24 cellular contexts compared by ENCODE assay signal in the genomic region with DNA sequence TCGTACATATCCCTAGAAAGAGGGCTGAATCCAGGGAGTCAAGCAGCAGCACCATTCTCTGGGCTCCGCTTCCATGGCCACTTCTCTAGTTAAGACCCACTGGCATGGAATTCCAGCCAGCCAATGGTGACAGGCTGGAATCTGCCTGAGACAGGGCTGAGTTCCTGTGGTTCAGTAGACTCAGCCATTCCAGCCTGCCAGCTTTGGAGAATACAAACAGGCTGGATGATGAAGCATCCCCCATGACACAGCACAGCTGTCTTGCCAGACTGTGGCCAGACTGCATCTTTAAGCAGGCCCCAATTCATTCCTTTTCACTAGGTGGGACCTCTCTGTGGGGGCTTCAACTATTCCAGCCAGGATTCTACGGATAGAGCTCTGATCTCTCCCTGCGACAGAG.
"Had no signal": no experiment of that assay in that cellular context is flagged by ENCODE, and none has a peak within 500 bp of the region (broad histone marks: within the 10 kb centered on the region; RNA-seq: fewer than 3 reads in every experiment).

No MANE protein-coding gene starts in this region.

- H3K27me3 ChIP-seq: gastrocnemius medialis, testis had no signal

- H3K9me3 Mint-ChIP-seq: activated CD4-positive, alpha-beta memory T cell treated with anti-CD3 and anti-CD28 coated beads for 36 hours; activated naive CD8-positive, alpha-beta T cell treated with anti-CD3 and anti-CD28 coated beads, Interleukin-2, amount 10 ng/mL, durations not matched to agents 7 days and 5 days; activated T-helper 17 cell treated with anti-CD3 and anti-CD28 coated beads, Interleukin-2, amount 50 U/mL, for 72 hours had no signal

- H3K9me3 ChIP-seq: gastrocnemius medialis, testis had no signal

- H3K79me2 ChIP-seq: parathyroid adenoma had no signal

- H3K4me3 Mint-ChIP-seq: activated CD4-positive, alpha-beta memory T cell treated with anti-CD3 and anti-CD28 coated beads for 36 hours; activated CD8-positive, alpha-beta memory T cell treated with anti-CD3 and anti-CD28 coated beads, Interleukin-2, amount 10 ng/mL, durations not matched to agents 7 days and 5 days; activated naive CD8-positive, alpha-beta T cell treated with anti-CD3 and anti-CD28 coated beads, Interleukin-2, amount 10 ng/mL, durations not matched to agents 7 days and 5 days; activated T-helper 17 cell treated with anti-CD3 and anti-CD28 coated beads, Interleukin-2, amount 50 U/mL, for 72 hours; dendritic cell treated with granulocyte-macrophage colony-stimulating factor and Interleukin-4, amounts not matched to agents 40 ng/mL and 50 ng/mL, for 4 days; immature natural killer cell; natural killer cell; stimulated activated memory B cell treated with anti-CD40 and anti-IgM and Interleukin-4, amounts not matched to agents 10 μg/mL and 1 μg/mL and 100 μg/mL, for 72 hours; T-helper 2 cell treated with Interferon-gamma antibody and Interleukin-4, amounts not matched to agents 5 μg/mL and 100 μg/mL, for 36 hours; type B pancreatic cell; WTC11 had no signal

- H3K4me3 ChIP-seq: gastrocnemius medialis, spleen, testis had no signal

- H2AFZ ChIP-seq: parathyroid adenoma had no signal

- H3K36me3 Mint-ChIP-seq: activated CD4-positive, alpha-beta memory T cell treated with anti-CD3 and anti-CD28 coated beads for 36 hours; activated CD8-positive, alpha-beta memory T cell treated with anti-CD3 and anti-CD28 coated beads, Interleukin-2, amount 10 ng/mL, durations not matched to agents 7 days and 5 days; activated naive CD8-positive, alpha-beta T cell treated with anti-CD3 and anti-CD28 coated beads, Interleukin-2, amount 10 ng/mL, durations not matched to agents 7 days and 5 days; natural killer cell; stimulated activated memory B cell treated with anti-CD40 and anti-IgM and Interleukin-4, amounts not matched to agents 10 μg/mL and 1 μg/mL and 100 μg/mL, for 72 hours; type B pancreatic cell had no signal

- H3K27ac ChIP-seq: gastrocnemius medialis, parathyroid adenoma, spleen, testis had no signal

- H3K9ac ChIP-seq: parathyroid adenoma had no signal

- H3K27ac Mint-ChIP-seq: activated CD4-positive, alpha-beta memory T cell treated with anti-CD3 and anti-CD28 coated beads for 36 hours; activated CD8-positive, alpha-beta memory T cell treated with anti-CD3 and anti-CD28 coated beads, Interleukin-2, amount 10 ng/mL, durations not matched to agents 7 days and 5 days; activated naive CD8-positive, alpha-beta T cell treated with anti-CD3 and anti-CD28 coated beads, Interleukin-2, amount 10 ng/mL, durations not matched to agents 7 days and 5 days; activated T-helper 17 cell treated with anti-CD3 and anti-CD28 coated beads, Interleukin-2, amount 50 U/mL, for 72 hours; dendritic cell treated with granulocyte-macrophage colony-stimulating factor and Interleukin-4, amounts not matched to agents 40 ng/mL and 50 ng/mL, for 4 days; immature natural killer cell; natural killer cell; stimulated activated memory B cell treated with anti-CD40 and anti-IgM and Interleukin-4, amounts not matched to agents 10 μg/mL and 1 μg/mL and 100 μg/mL, for 72 hours; T-helper 2 cell treated with Interferon-gamma antibody and Interleukin-4, amounts not matched to agents 5 μg/mL and 100 μg/mL, for 36 hours; type B pancreatic cell; WTC11 had no signal

- H3K36me3 ChIP-seq: gastrocnemius medialis, spleen had no signal

- H3K4me1 Mint-ChIP-seq: activated CD8-positive, alpha-beta memory T cell treated with anti-CD3 and anti-CD28 coated beads, Interleukin-2, amount 10 ng/mL, durations not matched to agents 7 days and 5 days; activated naive CD8-positive, alpha-beta T cell treated with anti-CD3 and anti-CD28 coated beads, Interleukin-2, amount 10 ng/mL, durations not matched to agents 7 days and 5 days; activated T-helper 17 cell treated with anti-CD3 and anti-CD28 coated beads, Interleukin-2, amount 50 U/mL, for 72 hours; immature natural killer cell; natural killer cell; stimulated activated memory B cell treated with anti-CD40 and anti-IgM and Interleukin-4, amounts not matched to agents 10 μg/mL and 1 μg/mL and 100 μg/mL, for 72 hours; WTC11 had no signal

- H3K27me3 Mint-ChIP-seq: activated CD4-positive, alpha-beta memory T cell treated with anti-CD3 and anti-CD28 coated beads for 36 hours; activated CD8-positive, alpha-beta memory T cell treated with anti-CD3 and anti-CD28 coated beads, Interleukin-2, amount 10 ng/mL, durations not matched to agents 7 days and 5 days; activated naive CD8-positive, alpha-beta T cell treated with anti-CD3 and anti-CD28 coated beads, Interleukin-2, amount 10 ng/mL, durations not matched to agents 7 days and 5 days; dendritic cell treated with granulocyte-macrophage colony-stimulating factor and Interleukin-4, amounts not matched to agents 40 ng/mL and 50 ng/mL, for 4 days; stimulated activated memory B cell treated with anti-CD40 and anti-IgM and Interleukin-4, amounts not matched to agents 10 μg/mL and 1 μg/mL and 100 μg/mL, for 72 hours; type B pancreatic cell had no signal

- H3K4me1 ChIP-seq: gastrocnemius medialis, parathyroid adenoma, spleen, testis had no signal

- FAIRE-seq: TTC549 had no signal

- DNase-seq: activated CD4-positive, alpha-beta memory T cell treated with anti-CD3 and anti-CD28 coated beads for 36 hours; activated CD4-positive, alpha-beta T cell treated with anti-CD3 and anti-CD28 coated beads for 4 hours; activated CD8-positive, alpha-beta memory T cell treated with anti-CD3 and anti-CD28 coated beads, Interleukin-2, amount 10 ng/mL, durations not matched to agents 7 days and 5 days; activated naive CD4-positive, alpha-beta T cell treated with Interleukin-2 at 50 U/mL for 16 hours; activated naive CD8-positive, alpha-beta T cell treated with anti-CD3 and anti-CD28 coated beads, Interleukin-2, amount 10 ng/mL, durations not matched to agents 7 days and 5 days; anterior cingulate cortex; cerebellar nuclear complex; effector CD8-positive, alpha-beta T cell; gastrocnemius medialis; head of caudate nucleus; immature natural killer cell; mesendoderm; natural killer cell; spleen; stimulated activated CD4-positive, alpha-beta T cell treated with anti-CD3 and anti-CD28 coated beads, Interleukin-4, amount 100 ng/mL, for 4 hours; testis had no signal
